In the genomic region with DNA sequence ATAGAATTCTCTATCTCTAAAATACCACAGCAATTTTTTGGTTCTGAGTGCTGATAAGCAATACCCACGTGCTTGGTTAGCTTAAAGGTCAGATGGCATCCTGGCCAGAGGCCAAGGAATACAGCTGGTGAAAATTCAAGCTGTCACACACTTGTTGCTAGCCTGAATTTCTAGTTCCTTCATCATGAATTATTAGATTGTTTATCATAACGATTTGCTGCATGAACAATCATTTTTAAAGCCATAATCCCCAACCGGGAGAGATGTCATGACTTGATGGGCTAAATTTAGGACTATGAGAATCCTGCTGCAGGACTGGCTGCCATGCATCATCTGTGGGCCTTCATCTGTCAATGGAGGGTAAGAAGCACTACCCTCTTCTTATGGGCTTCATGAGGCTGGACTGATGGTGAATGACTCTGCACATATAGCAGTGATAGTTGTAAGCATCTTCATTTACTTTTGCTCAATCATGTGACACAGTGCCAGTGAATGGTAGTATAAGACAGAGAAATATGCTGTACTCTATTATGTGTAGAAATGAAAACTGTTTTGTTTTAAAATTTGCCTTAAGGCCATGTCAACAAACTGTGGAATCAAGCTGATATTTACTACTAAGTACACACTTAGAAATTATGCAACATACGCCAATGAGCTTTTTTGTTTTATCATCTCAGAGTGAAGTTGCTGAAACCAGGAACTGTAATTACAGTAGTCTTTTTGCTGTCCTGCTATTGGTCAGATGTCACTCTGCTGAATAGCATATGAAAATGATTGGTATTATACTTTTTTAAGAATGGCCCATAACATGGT, we compare ENCODE assay signal across 10 cellular contexts.
DNase-seq lines count a peak whose midpoint lies in the region; ATAC-seq and TF ChIP-seq lines count a peak whose summit lies in the region.
"Had no signal": no experiment of that assay in that cellular context is flagged by ENCODE, and none has a peak within 500 bp of the region (broad histone marks: within the 10 kb centered on the region; RNA-seq: fewer than 3 reads in every experiment).

No MANE protein-coding gene starts in this region.

- no peak overlapping the region for H3K14ac ChIP-seq in H9 (ENCODE audit: insufficient read depth, low read length)

- H2BK12ac ChIP-seq in H9 (ENCODE audit: insufficient read length, low read depth, low read length), result no peak overlapping the region

- no peaks in the 10 kb centered on the region for H3K79me1 ChIP-seq in H9 (ENCODE audit: insufficient read depth, low read depth, low read length, poor library complexity, severe bottlenecking)

- no peak overlapping the region for H3K56ac ChIP-seq in H9 (ENCODE audit: insufficient read length, low read depth, low read length)

- H2BK5ac ChIP-seq in H9 (ENCODE audit: insufficient read length, low read length), result no peak overlapping the region

- H3K9me3 ChIP-seq in endodermal cell (ENCODE audit: control insufficient read depth, low read length), result no peaks in the 10 kb centered on the region
- H3K9me3 ChIP-seq in H9 (ENCODE audit: control insufficient read depth, low read depth, low read length), result no peaks in the 10 kb centered on the region
- H3K9me3 ChIP-seq: HAP-1 had no signal

- H3K4me2 ChIP-seq in H9 (ENCODE audit: insufficient read depth, insufficient read length, low read length), result no peak overlapping the region

- no peaks in the 10 kb centered on the region for H3K36me3 ChIP-seq in endodermal cell (ENCODE audit: control insufficient read depth, insufficient read depth, low read length)
- H3K36me3 ChIP-seq: HAP-1 had no signal

- no peak overlapping the region for H3K23ac ChIP-seq in H9 (ENCODE audit: insufficient read length, low read depth, low read length)

- H3K23me2 ChIP-seq in H9 (ENCODE audit: insufficient read length, low read depth, low read length, poor library complexity, severe bottlenecking), result no peaks in the 10 kb centered on the region

- peaks cover 3% of the 10 kb centered on the region for H3K4me1 ChIP-seq in endodermal cell (ENCODE audit: control insufficient read depth, insufficient read depth, low read length)
- peaks cover 4% of the 10 kb centered on the region; the same call in 1 of the 2 replicates for H3K4me1 ChIP-seq in H9 (ENCODE audit: insufficient read depth, low read length)
- H3K4me1 ChIP-seq: HAP-1 had no signal

- no peak overlapping the region for H3K4me3 ChIP-seq in endodermal cell (ENCODE audit: low read length)
- H3K4me3 ChIP-seq: HAP-1 had no signal

- no peak overlapping the region for H3T11ph ChIP-seq in H9 (ENCODE audit: low read length)

- no peaks in the 10 kb centered on the region for H3K27me3 ChIP-seq in endodermal cell (ENCODE audit: control insufficient read depth, insufficient read depth, low read length, poor library complexity, severe bottlenecking)
- H3K27me3 ChIP-seq in H9 (ENCODE audit: insufficient read depth, low read length), result no peaks in the 10 kb centered on the region; the same call in 1 of the 2 replicates

- WGBS in endodermal cell (ENCODE audit: insufficient coverage in 1 of 2, insufficient read length in 1 of 2), 2 experiments, result 83 to 87% methylated on average over 4 of the region's 4 CpGs
- WGBS in H9 (ENCODE audit: extremely low coverage, insufficient read length, low lambda C conversion rate), result no CpG with 5 or more reads among the region's 4 CpGs

- H3K9ac ChIP-seq in endodermal cell (ENCODE audit: extremely low read depth, low read length, poor library complexity, severe bottlenecking), result no peak overlapping the region
- H3K9ac ChIP-seq in H9 (ENCODE audit: extremely low read depth, insufficient read length, low read length), result no peak overlapping the region

- H4K20me1 ChIP-seq in H9 (ENCODE audit: control insufficient read depth, insufficient read depth, insufficient read length), result peaks cover 2% of the 10 kb centered on the region

- no peak for TF ChIP-seq CTCF in endodermal cell (conservative IDR thresholded peaks at IDR 0.05)
- TF ChIP-seq CTCF in nephron progenitor cell (IDR thresholded peaks at IDR 0.05), result no peak
- TF ChIP-seq CTCF in H9 (conservative IDR thresholded peaks at IDR 0.05), result no peak

- H2AFZ ChIP-seq in H9 (ENCODE audit: low read length), result no peak overlapping the region

- H2AK5ac ChIP-seq in H9 (ENCODE audit: insufficient read length, low read length), result no peak overlapping the region

- no peak overlapping the region for H2BK15ac ChIP-seq in H9 (ENCODE audit: low read depth, low read length)

- H3K36me3 Mint-ChIP-seq in endodermal cell (ENCODE audit: low read depth), result no peaks in the 10 kb centered on the region
- H3K36me3 Mint-ChIP-seq in nephron progenitor cell (ENCODE audit: low read depth), result peaks cover 4% of the 10 kb centered on the region
- H3K36me3 Mint-ChIP-seq in H9 (ENCODE audit: insufficient read depth in 1 of 3, low read depth in 3 of 3), result no peaks in the 10 kb centered on the region
- H3K36me3 Mint-ChIP-seq: naive thymus-derived CD8-positive, alpha-beta T cell had no signal

- no peak overlapping the region for H3K4ac ChIP-seq in H9 (ENCODE audit: low read depth, low read length)

- H3K18ac ChIP-seq in H9 (ENCODE audit: insufficient read length, low read depth, low read length), result no peak overlapping the region

- no peak overlapping the region for H2BK20ac ChIP-seq in H9 (ENCODE audit: low read depth, low read length, poor library complexity, severe bottlenecking)

- H4K91ac ChIP-seq in H9 (ENCODE audit: insufficient read length, low read depth, low read length), result no peak overlapping the region

- H3K27ac Mint-ChIP-seq in endodermal cell, result no peak overlapping the region
- H3K27ac Mint-ChIP-seq in nephron progenitor cell, result peak overlapping the region; percentile 95
- no peak overlapping the region; a peak in 2 of 7 replicates for H3K27ac Mint-ChIP-seq in H9
- H3K27ac Mint-ChIP-seq: naive thymus-derived CD8-positive, alpha-beta T cell had no signal

- no peak overlapping the region for H2BK120ac ChIP-seq in H9 (ENCODE audit: low read depth, low read length, poor library complexity, severe bottlenecking)

- ATAC-seq in GM18502 (IDR thresholded peaks at IDR 0.05; ENCODE audit: poor library complexity, unreplicated experiment), result no peak
- ATAC-seq: naive thymus-derived CD8-positive, alpha-beta T cell had no signal

- DNase-seq in EL, result peak; percentile 63
- peak; percentile 56 for DNase-seq in NCI-H226
- DNase-seq in endodermal cell, result no peak
- no peak for DNase-seq in nephron progenitor cell
- no peak for DNase-seq in H9
- no peak for DNase-seq in activated T-cell treated with anti-CD3 and anti-CD28 coated beads, Interleukin-2, amount 50 U/mL, for 1 hour
- DNase-seq in SKM-1 treated with dmso at 0.1 percent for 144 hours (lab: John Stamatoyannopoulos, UW; ENCODE audit: unreplicated experiment), result no peak
- DNase-seq: naive thymus-derived CD8-positive, alpha-beta T cell had no signal

- H3K9me3 Mint-ChIP-seq in endodermal cell (no peaks in the 10 kb centered on the region), nephron progenitor cell (no peaks in the 10 kb centered on the region), H9 (no peaks in the 10 kb centered on the region)
- H3K9me3 Mint-ChIP-seq: naive thymus-derived CD8-positive, alpha-beta T cell had no signal

- H3K4me3 Mint-ChIP-seq in endodermal cell, result no peak overlapping the region
- peak overlapping the region; percentile 77 for H3K4me3 Mint-ChIP-seq in nephron progenitor cell
- H3K4me3 Mint-ChIP-seq in H9, result no peak overlapping the region
- H3K4me3 Mint-ChIP-seq: naive thymus-derived CD8-positive, alpha-beta T cell had no signal

- no peaks in the 10 kb centered on the region for H3K27me3 Mint-ChIP-seq in endodermal cell (ENCODE audit: insufficient read depth)
- H3K27me3 Mint-ChIP-seq in nephron progenitor cell (ENCODE audit: low read depth, poor library complexity), result no peaks in the 10 kb centered on the region
- H3K27me3 Mint-ChIP-seq in H9 (ENCODE audit: low read depth), result no peaks in the 10 kb centered on the region; the same call in 1 of the 2 replicates

- H3K4me1 Mint-ChIP-seq in endodermal cell, result peaks cover 7% of the 10 kb centered on the region
- H3K4me1 Mint-ChIP-seq in nephron progenitor cell, result peaks cover 68% of the 10 kb centered on the region
- peaks cover 33 to 49% of the 10 kb centered on the region in 2 experiments for H3K4me1 Mint-ChIP-seq in H9

- no peak overlapping the region for H4K8ac ChIP-seq in H9 (replicated peaks; ENCODE audit: insufficient read length, low read depth, low read length)

- peak overlapping the region; percentile 97 for H3K27ac ChIP-seq in endodermal cell (ENCODE audit: low read depth, low read length)
- H3K27ac ChIP-seq in H9 (ENCODE audit: insufficient read length, low read depth, low read length), result no peak overlapping the region

- no peak overlapping the region for H4K5ac ChIP-seq in H9 (ENCODE audit: insufficient read length, low read depth, low read length)

- no peaks in the 10 kb centered on the region for H3K79me2 ChIP-seq in H9 (ENCODE audit: insufficient read depth, low read length)

Comparison
In these comparisons a context has a peak if more than half of its experiments do, and no peak if none do; other contexts are left out.
1. DNase-seq: peak in EL (single experiment) and NCI-H226 (single experiment); none in endodermal cell (single experiment), nephron progenitor cell (single experiment), H9 (single experiment), activated T-cell treated with anti-CD3 and anti-CD28 coated beads, Interleukin-2, amount 50 U/mL, for 1 hour (single experiment) and SKM-1 treated with dmso at 0.1 percent for 144 hours (single experiment).